In the genomic region with DNA sequence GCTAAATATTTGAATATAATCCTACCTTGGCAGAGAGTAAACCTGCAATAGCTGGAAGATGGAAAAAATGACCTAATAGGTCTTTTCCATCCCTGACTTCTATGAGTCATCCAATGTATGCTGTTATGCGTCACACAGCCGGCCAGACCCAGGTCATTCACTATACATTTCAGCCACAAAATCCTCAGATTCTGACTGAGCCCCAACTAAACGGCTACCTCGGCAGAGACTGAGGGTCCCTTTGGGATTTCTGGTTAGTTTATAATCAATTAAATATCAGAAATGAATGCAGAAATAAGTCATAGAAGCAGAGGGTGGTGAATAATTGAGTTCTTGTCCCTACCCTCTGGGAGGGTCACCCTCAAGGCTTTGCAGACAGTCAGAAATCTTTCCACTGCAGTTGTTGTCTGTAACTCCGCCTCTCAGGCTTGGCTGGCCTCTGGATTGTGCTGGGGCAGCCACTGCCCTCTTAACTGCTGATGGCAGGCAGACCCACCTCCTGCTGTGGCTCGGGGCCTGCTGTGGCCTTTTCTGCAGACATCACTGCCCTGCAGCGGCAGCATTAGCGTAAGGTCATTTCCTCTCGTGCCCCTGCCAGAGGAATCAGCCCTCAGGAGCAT, we compare ENCODE assay signal across 13 cellular contexts.
DNase-seq lines count a peak whose midpoint lies in the region; ATAC-seq and TF ChIP-seq lines count a peak whose summit lies in the region.
"Had no signal": no experiment of that assay in that cellular context is flagged by ENCODE, and none has a peak within 500 bp of the region (broad histone marks: within the 10 kb centered on the region; RNA-seq: fewer than 3 reads in every experiment).

No MANE protein-coding gene starts in this region.

- no peak overlapping the region for H3K27ac Mint-ChIP-seq in activated naive CD4-positive, alpha-beta T cell treated with anti-CD3 and anti-CD28 coated beads, Interleukin-2, amount 10 ng/mL, durations not matched to agents 7 days and 5 days
- H3K27ac Mint-ChIP-seq: B cell had no signal

- H3K9me3 ChIP-seq in heart left ventricle = peaks cover 0 to 7% (median 0%) of the 10 kb centered on the region in 12 donors
- H3K9me3 ChIP-seq in SK-N-SH = peaks cover 16% of the 10 kb centered on the region
- no peaks in the 10 kb centered on the region for H3K9me3 ChIP-seq in upper lobe of right lung

- H3K4me2 ChIP-seq in SK-N-SH = peak overlapping the region; percentile 44

- TF ChIP-seq EP300 in SK-N-SH (IDR thresholded peaks at IDR 0.05; ENCODE audit: borderline replicate concordance in 1 of 2, low read depth in 1 of 2, low read length in 1 of 2) = peak in 1 of 2 experiments; percentile 13; a peak in 1 of 4 replicates

- H3K4me1 Mint-ChIP-seq in activated naive CD4-positive, alpha-beta T cell treated with anti-CD3 and anti-CD28 coated beads, Interleukin-2, amount 10 ng/mL, durations not matched to agents 7 days and 5 days = no peaks in the 10 kb centered on the region
- H3K4me1 Mint-ChIP-seq: B cell had no signal

- intact Hi-C loops in heart left ventricle (cut with DNase I) = loop anchor here in 1 of 10 donors (10.0 kb wide), 1 partner anchor 479 kb away; no protein-coding TSS in a partner anchor
- intact Hi-C loops in Right ventricle myocardium superior (cut with DNase I) = no loop called here
- intact Hi-C loops in upper lobe of right lung (cut with DNase I) = no loop called here

- DNase-seq in heart left ventricle (peak in 3 of 5 donors; percentile 12 to 27 (median 18)), Right ventricle myocardium superior (no peak), SK-N-SH (peak; percentile 47), hepatic stellate cell (ENCODE audit: low spot score) (peak; percentile 38), upper lobe of right lung (no peak), NCI-H187 (lab: John Stamatoyannopoulos, UW) (no peak)
- no peak for DNase-seq in activated naive CD4-positive, alpha-beta T cell treated with anti-CD3 and anti-CD28 coated beads, Interleukin-2, amount 10 ng/mL, durations not matched to agents 7 days and 5 days
- DNase-seq: activated T-cell treated with anti-CD3 and anti-CD28 coated beads, Interleukin-2, amount 50 U/mL, for 4 hours; NCI-H526 treated with DMSO at 0.1 percent for 48 hours; stimulated activated naive CD4-positive, alpha-beta T cell had no signal

- no peaks in the 10 kb centered on the region for H3K36me3 Mint-ChIP-seq in activated naive CD4-positive, alpha-beta T cell treated with anti-CD3 and anti-CD28 coated beads, Interleukin-2, amount 10 ng/mL, durations not matched to agents 7 days and 5 days

- H3F3A ChIP-seq in SK-N-SH (replicated peaks; ENCODE audit: insufficient read depth) = peaks cover 17% of the 10 kb centered on the region

- no peak for TF ChIP-seq POLR2A in heart left ventricle (IDR thresholded peaks at IDR 0.05)

- H3K4me1 ChIP-seq in heart left ventricle (peaks cover 0 to 24% (median 5%) of the 10 kb centered on the region in 12 donors), SK-N-SH (ENCODE audit: control insufficient read depth in 1 of 2, insufficient read depth in 2 of 2, low read depth in 1 of 2, low read length in 1 of 2) (peaks cover 10 to 13% of the 10 kb centered on the region in 2 experiments; a peak in 3 of 4 replicates), upper lobe of right lung (no peaks in the 10 kb centered on the region)

- no peaks in the 10 kb centered on the region for H4K20me1 ChIP-seq in SK-N-SH (ENCODE audit: insufficient read depth)

- POLR2A ChIA-PET in SK-N-SH (lab: Yijun Ruan, JAX) = no interaction called here

- H3K79me2 ChIP-seq in SK-N-SH (ENCODE audit: insufficient read depth) = no peaks in the 10 kb centered on the region

- H3K9me2 ChIP-seq in SK-N-SH = no peaks in the 10 kb centered on the region

- TF ChIP-seq RAD21 in SK-N-SH (IDR thresholded peaks at IDR 0.05; ENCODE audit: low read length) = peak; percentile 31

- H3K4me3 Mint-ChIP-seq in activated naive CD4-positive, alpha-beta T cell treated with anti-CD3 and anti-CD28 coated beads, Interleukin-2, amount 10 ng/mL, durations not matched to agents 7 days and 5 days = no peak overlapping the region
- H3K4me3 Mint-ChIP-seq: activated T-cell treated with anti-CD3 and anti-CD28 coated beads, Interleukin-2, amount 50 U/mL, for 4 hours; B cell had no signal

- H3K9me3 Mint-ChIP-seq in activated naive CD4-positive, alpha-beta T cell treated with anti-CD3 and anti-CD28 coated beads, Interleukin-2, amount 10 ng/mL, durations not matched to agents 7 days and 5 days = peaks cover 2% of the 10 kb centered on the region

- H2AFZ ChIP-seq in SK-N-SH (ENCODE audit: low read depth) = peak overlapping the region; percentile 93

- H3K27ac ChIP-seq in heart left ventricle = no peak overlapping the region
- peak overlapping the region; percentile 83 to 87 for H3K27ac ChIP-seq in SK-N-SH (ENCODE audit: low read depth in 2 of 2, low read length in 1 of 2)
- H3K27ac ChIP-seq in upper lobe of right lung = no peak overlapping the region

- TF ChIP-seq CTCF in heart left ventricle (IDR thresholded peaks at IDR 0.05) (no peak), SK-N-SH (IDR thresholded peaks at IDR 0.05) (no peak), upper lobe of right lung (IDR thresholded peaks at IDR 0.05) (no peak)

- no peak overlapping the region for H3K4me3 ChIP-seq in heart left ventricle
- H3K4me3 ChIP-seq in SK-N-SH (ENCODE audit: low read depth in 2 of 2, low read length in 1 of 2) = no peak overlapping the region
- no peak overlapping the region for H3K4me3 ChIP-seq in upper lobe of right lung
- H3K4me3 ChIP-seq: lung had no signal

- CTCF ChIA-PET in SK-N-SH (lab: Yijun Ruan, JAX) = no interaction called here
- CTCF ChIA-PET in activated naive CD4-positive, alpha-beta T cell treated with anti-CD3 and anti-CD28 coated beads, Interleukin-2, amount 10 ng/mL, durations not matched to agents 7 days and 5 days (lab: Charles Lee) = no interaction called here

- WGBS in heart left ventricle, 4 donors = 57 to 62% (median 60%) methylated on average over 9 of the region's 9 CpGs
- WGBS in SK-N-SH (ENCODE audit: low lambda C conversion rate) = 10% methylated on average over 9 of the region's 9 CpGs

- peak in 3 of 4 donors; percentile 33 to 44 (median 42) for ATAC-seq in heart left ventricle
- no peak for ATAC-seq in Right ventricle myocardium superior (ENCODE audit: poor library complexity)
- ATAC-seq in upper lobe of right lung = peak; percentile 10
- ATAC-seq in HG03159 (IDR thresholded peaks at IDR 0.05; ENCODE audit: unreplicated experiment) = no peak
- ATAC-seq: activated T-cell treated with anti-CD3 and anti-CD28 coated beads, Interleukin-2, amount 50 U/mL, for 4 hours had no signal

- peak overlapping the region; percentile 63 for H3K9ac ChIP-seq in SK-N-SH

- H3K27me3 Mint-ChIP-seq in activated naive CD4-positive, alpha-beta T cell treated with anti-CD3 and anti-CD28 coated beads, Interleukin-2, amount 10 ng/mL, durations not matched to agents 7 days and 5 days = no peaks in the 10 kb centered on the region

- H3K27me3 ChIP-seq in heart left ventricle (no peaks in the 10 kb centered on the region), SK-N-SH (ENCODE audit: insufficient read depth) (no peaks in the 10 kb centered on the region), upper lobe of right lung (no peaks in the 10 kb centered on the region)

- H3K36me3 ChIP-seq in heart left ventricle = no peaks in the 10 kb centered on the region
- H3K36me3 ChIP-seq in SK-N-SH (replicated peaks in 1 of 2; ENCODE audit: control insufficient read depth in 1 of 2, insufficient read depth in 2 of 2, low read length in 1 of 2) = no peaks in the 10 kb centered on the region
- no peaks in the 10 kb centered on the region for H3K36me3 ChIP-seq in upper lobe of right lung

TF ChIP-seq in SK-N-SH, 30 proteins besides CTCF, POLR2A, EP300 and RAD21 (continues in another document):
- TF ChIP-seq SIN3A (IDR thresholded peaks at IDR 0.05; ENCODE audit: borderline replicate concordance, low read depth, low read length) (no peak), SMC3 (IDR thresholded peaks at IDR 0.05; ENCODE audit: low read depth, low read length) (no peak), MXI1 (IDR thresholded peaks at IDR 0.05; ENCODE audit: low read depth, low read length) (no peak), JUND (IDR thresholded peaks at IDR 0.05) (peak; percentile 90), USF2 (IDR thresholded peaks at IDR 0.05; ENCODE audit: borderline replicate concordance, low read depth, low read length) (no peak), MEF2A (IDR thresholded peaks at IDR 0.05; ENCODE audit: borderline replicate concordance, low read depth) (no peak), TEAD4 (IDR thresholded peaks at IDR 0.05; ENCODE audit: borderline replicate concordance, insufficient read depth) (no peak), TAF1 (IDR thresholded peaks at IDR 0.05; ENCODE audit: borderline replicate concordance, low read depth, low read length) (0 out of 2 replicates have a peak, but pooled peaks have one; percentile 15), EZH2phosphoT487 (IDR thresholded peaks at IDR 0.05; ENCODE audit: borderline replicate concordance, low read depth) (no peak), NRF1 (IDR thresholded peaks at IDR 0.05; ENCODE audit: low read depth, low read length) (no peak), TCF12 (IDR thresholded peaks at IDR 0.05) (peak; percentile 47), POLR2AphosphoS5 (IDR thresholded peaks at IDR 0.05; ENCODE audit: low read depth, low read length) (0 out of 2 replicates have a peak, but pooled peaks have one; percentile 15)
- TF ChIP-seq, protein P1, sequence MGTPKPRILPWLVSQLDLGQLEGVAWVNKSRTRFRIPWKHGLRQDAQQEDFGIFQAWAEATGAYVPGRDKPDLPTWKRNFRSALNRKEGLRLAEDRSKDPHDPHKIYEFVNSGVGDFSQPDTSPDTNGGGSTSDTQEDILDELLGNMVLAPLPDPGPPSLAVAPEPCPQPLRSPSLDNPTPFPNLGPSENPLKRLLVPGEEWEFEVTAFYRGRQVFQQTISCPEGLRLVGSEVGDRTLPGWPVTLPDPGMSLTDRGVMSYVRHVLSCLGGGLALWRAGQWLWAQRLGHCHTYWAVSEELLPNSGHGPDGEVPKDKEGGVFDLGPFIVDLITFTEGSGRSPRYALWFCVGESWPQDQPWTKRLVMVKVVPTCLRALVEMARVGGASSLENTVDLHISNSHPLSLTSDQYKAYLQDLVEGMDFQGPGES (IDR thresholded peaks at IDR 0.05; ENCODE audit: low read depth, low read length) = no peak
- TF ChIP-seq, protein P2, sequence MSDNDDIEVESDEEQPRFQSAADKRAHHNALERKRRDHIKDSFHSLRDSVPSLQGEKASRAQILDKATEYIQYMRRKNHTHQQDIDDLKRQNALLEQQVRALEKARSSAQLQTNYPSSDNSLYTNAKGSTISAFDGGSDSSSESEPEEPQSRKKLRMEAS (IDR thresholded peaks at IDR 0.05; ENCODE audit: low read depth) = peak; percentile 66; the same call in 1 of the 2 replicates

Comparison
In these comparisons a context has a peak if more than half of its experiments do, and no peak if none do; other contexts are left out.
1. ATAC-seq: peak in heart left ventricle (3 of 4) and upper lobe of right lung (single experiment); none in Right ventricle myocardium superior (single experiment) and HG03159 (single experiment).
2. DNase-seq: peak in heart left ventricle (3 of 5), SK-N-SH (single experiment) and hepatic stellate cell (single experiment); none in Right ventricle myocardium superior (single experiment), upper lobe of right lung (single experiment), activated naive CD4-positive, alpha-beta T cell treated with anti-CD3 and anti-CD28 coated beads, Interleukin-2, amount 10 ng/mL, durations not matched to agents 7 days and 5 days (single experiment) and NCI-H187 (0 of 2).
3. H3K27ac ChIP-seq: peak in SK-N-SH (2 of 2); none in heart left ventricle (0 of 12) and upper lobe of right lung (single experiment).